Comparison of ENCODE assay signal across 8 cellular contexts in genomic region chr16:740764-741505, GRCh38. TPM values are rescaled to one million over a fixed set of nuclear protein-coding genes. Genes with fewer than 3 reads are reported as not detected.
DNase-seq lines count a peak whose midpoint lies in the region; ATAC-seq and TF ChIP-seq lines count a peak whose summit lies in the region.

Gene CIAO3 (minus strand): TSS chr16:740997. CDS start chr16:740985, 12 bp downstream.

- peaks cover 16% of the 10 kb centered on the region for H3K36me3 Mint-ChIP-seq in activated CD4-positive, alpha-beta T cell treated with anti-CD3 and anti-CD28 coated beads, Interleukin-2, amount 10 ng/mL, durations not matched to agents 24 days and 14 days (ENCODE audit: low read depth)

- H3K27me3 Mint-ChIP-seq in activated CD4-positive, alpha-beta T cell treated with anti-CD3 and anti-CD28 coated beads, Interleukin-2, amount 10 ng/mL, durations not matched to agents 24 days and 14 days: no peaks in the 10 kb centered on the region

- peak; percentile 69 for DNase-seq in AG09319 (ENCODE audit: extremely low read depth, low read depth)
- DNase-seq in NCI-H524 treated with DMSO at 0.1 percent for 48 hours (lab: John Stamatoyannopoulos, UW): peak; percentile 61
- DNase-seq in activated CD4-positive, alpha-beta T cell treated with anti-CD3 and anti-CD28 coated beads, Interleukin-2, amount 10 ng/mL, durations not matched to agents 24 days and 14 days: peak; percentile 98
- DNase-seq in coronary artery (ENCODE audit: low spot score): peak; percentile 89
- DNase-seq in left lung: peak; percentile 89 to 97
- DNase-seq in stimulated activated CD4-positive, alpha-beta T cell treated with anti-CD3 and anti-CD28 coated beads, Interleukin-2, amount 100 ng/mL, for 48 hours: peak; percentile 93 to 97

- TF ChIP-seq CTCF in AG09319 (IDR thresholded peaks at IDR 0.05; ENCODE audit: low read depth, low read length) (peak; percentile 60), coronary artery (IDR thresholded peaks at IDR 0.05) (peak; percentile 96), left lung (IDR thresholded peaks at IDR 0.05) (peak; percentile 88 to 94)

- peaks cover 11 to 18% of the 10 kb centered on the region in 2 donors for H3K4me1 ChIP-seq in left lung

- peaks cover 0 to 22% of the 10 kb centered on the region in 2 donors for H3K36me3 ChIP-seq in left lung

- H3K4me3 ChIP-seq in coronary artery (peak within 1 kb of the TSS; percentile 80), left lung (peak within 1 kb of the TSS; percentile 83 to 90)

- peaks cover 0 to 18% of the 10 kb centered on the region in 2 donors for H3K27me3 ChIP-seq in left lung

- no peaks in the 10 kb centered on the region for H3K9me3 ChIP-seq in left lung

- peak within 1 kb of the TSS; percentile 62 for H3K27ac Mint-ChIP-seq in activated CD4-positive, alpha-beta T cell treated with anti-CD3 and anti-CD28 coated beads, Interleukin-2, amount 10 ng/mL, durations not matched to agents 24 days and 14 days

- ATAC-seq in GM19023 (IDR thresholded peaks at IDR 0.05; ENCODE audit: unreplicated experiment): peak; percentile 60
- ATAC-seq in HG03280 (IDR thresholded peaks at IDR 0.05; ENCODE audit: unreplicated experiment): peak; percentile 66
- peak; percentile 96 for ATAC-seq in left lung

- H3K27ac ChIP-seq in coronary artery: peak within 1 kb of the TSS; percentile 54 to 71
- H3K27ac ChIP-seq in left lung: peak within 1 kb of the TSS in 1 of 2 donors; percentile 51

- intact Hi-C loops in activated CD4-positive, alpha-beta T cell treated with anti-CD3 and anti-CD28 coated beads, Interleukin-2, amount 10 ng/mL, durations not matched to agents 24 days and 14 days (cut with micrococcal nuclease): loop anchor here (1.0 to 5.0 kb wide), 3 partner anchors 26 to 568 kb away; partner anchors contain the start of genes CHTF18, METRN, RPUSD1 and UBE2I
- intact Hi-C loops in left lung (cut with DNase I): no loop called here

- peaks cover 9% of the 10 kb centered on the region for H3K4me1 Mint-ChIP-seq in activated CD4-positive, alpha-beta T cell treated with anti-CD3 and anti-CD28 coated beads, Interleukin-2, amount 10 ng/mL, durations not matched to agents 24 days and 14 days

- H3K9me3 Mint-ChIP-seq in activated CD4-positive, alpha-beta T cell treated with anti-CD3 and anti-CD28 coated beads, Interleukin-2, amount 10 ng/mL, durations not matched to agents 24 days and 14 days: no peaks in the 10 kb centered on the region

- peak within 1 kb of the TSS; percentile 85 for H3K4me3 Mint-ChIP-seq in activated CD4-positive, alpha-beta T cell treated with anti-CD3 and anti-CD28 coated beads, Interleukin-2, amount 10 ng/mL, durations not matched to agents 24 days and 14 days

RNA-seq across cellular contexts. Expression of gene CIAO3, which starts in this region (rescaled TPM):
- 39.5 and 42.5 TPM in 2 replicates for total RNA-seq in activated CD4-positive, alpha-beta T cell treated with anti-CD3 and anti-CD28 coated beads, Interleukin-2, amount 10 ng/mL, durations not matched to agents 24 days and 14 days
- 10 to 100 TPM; 26.7 to 28.2 TPM for total RNA-seq in left lung
